25 cellular contexts compared by ENCODE assay signal in genomic region chr7:142110638-142111037, GRCh38. TPM values are rescaled to one million over a fixed set of nuclear protein-coding genes. Genes with fewer than 3 reads are reported as not detected.
"Had no signal": no experiment of that assay in that cellular context is flagged by ENCODE, and none has a peak within 500 bp of the region (broad histone marks: within the 10 kb centered on the region; RNA-seq: fewer than 3 reads in every experiment).

No MANE protein-coding gene starts in this region.

- H3K36me3 Mint-ChIP-seq: activated naive CD4-positive, alpha-beta T cell treated with anti-CD3 and anti-CD28 coated beads, Interleukin-2, amount 50 U/mL, for 24 hours; brain; WTC11 had no signal

- H3K27me3 ChIP-seq: ascending aorta, Peyer's patch, SJCRH30 had no signal

- H3K36me3 ChIP-seq: ascending aorta, SJCRH30 had no signal

- DNase-seq: activated CD4-positive, alpha-beta T cell treated with anti-CD3 and anti-CD28 coated beads for 48 hours; activated CD4-positive, alpha-beta T cell treated with anti-CD3 and anti-CD28 coated beads, Interleukin-2, amount 50 U/mL, for 4 hours; activated CD4-positive, CD25-positive, alpha-beta regulatory T cell treated with anti-CD3 and anti-CD28 coated beads, Interleukin-2, amount 50 U/mL, for 72 hours; activated CD8-positive, alpha-beta memory T cell treated with anti-CD3 and anti-CD28 coated beads, Interleukin-2, amount 50 U/mL, for 48 hours; activated CD8-positive, alpha-beta T cell treated with anti-CD3 and anti-CD28 coated beads, Interleukin-2, amount 10 ng/mL, durations not matched to agents 7 days and 5 days; activated T-cell treated with anti-CD3 and anti-CD28 coated beads, Interleukin-2, amount 50 U/mL, for 1 hour; amniotic stem cell; Kasumi-1; KBM-7; NCI-H1105; NCI-H1436; NCI-H1694 treated with DMSO at 0.1 percent for 48 hours; NCI-H2029 treated with DMSO at 0.1 percent for 48 hours; NCI-H510A treated with DMSO at 0.1 percent for 48 hours; Peyer's patch; Right ventricle myocardium superior; SJCRH30; T-helper 9 cell had no signal

- H3K27ac ChIP-seq: ascending aorta, RWPE1, SJCRH30 had no signal

- H3K27ac Mint-ChIP-seq: activated CD8-positive, alpha-beta T cell treated with anti-CD3 and anti-CD28 coated beads, Interleukin-2, amount 10 ng/mL, durations not matched to agents 7 days and 5 days; activated naive CD4-positive, alpha-beta T cell treated with anti-CD3 and anti-CD28 coated beads, Interleukin-2, amount 50 U/mL, for 24 hours; brain; T-helper 1 cell treated with Interleukin-12 subunit alpha and Interleukin-12 subunit beta and Interleukin-4 antibody, amounts not matched to agents 30 μg/mL and 1 μg/mL, for 36 hours; WTC11 had no signal

- H3K9me3 Mint-ChIP-seq: activated naive CD4-positive, alpha-beta T cell treated with anti-CD3 and anti-CD28 coated beads, Interleukin-2, amount 50 U/mL, for 24 hours; brain; T-helper 1 cell treated with Interleukin-12 subunit alpha and Interleukin-12 subunit beta and Interleukin-4 antibody, amounts not matched to agents 30 μg/mL and 1 μg/mL, for 36 hours; WTC11 had no signal

- H3K4me3 ChIP-seq: ascending aorta, Peyer's patch, SJCRH30 had no signal

- ATAC-seq: activated CD8-positive, alpha-beta T cell treated with anti-CD3 and anti-CD28 coated beads, Interleukin-2, amount 10 ng/mL, durations not matched to agents 7 days and 5 days; WTC11 had no signal

- H3K9me3 ChIP-seq: ascending aorta, Peyer's patch, SJCRH30 had no signal

- H3K4me1 Mint-ChIP-seq: activated naive CD4-positive, alpha-beta T cell treated with anti-CD3 and anti-CD28 coated beads, Interleukin-2, amount 50 U/mL, for 24 hours; brain had no signal

- H3K4me3 Mint-ChIP-seq: activated CD8-positive, alpha-beta T cell treated with anti-CD3 and anti-CD28 coated beads, Interleukin-2, amount 10 ng/mL, durations not matched to agents 7 days and 5 days; activated naive CD4-positive, alpha-beta T cell treated with anti-CD3 and anti-CD28 coated beads, Interleukin-2, amount 50 U/mL, for 24 hours; T-helper 1 cell treated with Interleukin-12 subunit alpha and Interleukin-12 subunit beta and Interleukin-4 antibody, amounts not matched to agents 30 μg/mL and 1 μg/mL, for 36 hours; WTC11 had no signal

- H3K4me1 ChIP-seq: ascending aorta, SJCRH30 had no signal

RNA-seq across cellular contexts. Expression of gene MGAM2, which starts 0.9 kb away (rescaled TPM):
- total RNA-seq: activated CD8-positive, alpha-beta T cell treated with anti-CD3 and anti-CD28 coated beads, Interleukin-2, amount 10 ng/mL, durations not matched to agents 7 days and 5 days; ascending aorta; MCF 10A; WTC11 had no signal
